In genomic region chr19:48874309-48875135, GRCh38 we compare ENCODE assay signal across 6 cellular contexts.
DNase-seq lines count a peak whose midpoint lies in the region; ATAC-seq lines count a peak whose summit lies in the region.

No MANE protein-coding gene starts in this region.

- H3K4me1 ChIP-seq in endocrine pancreas (ENCODE audit: control insufficient read depth, insufficient read depth, low read length) = no peaks in the 10 kb centered on the region

- DNase-seq in EH (ENCODE audit: low read depth) (peak; percentile 83), NCI-H69 (lab: John Stamatoyannopoulos, UW) (peak; percentile 66), skeletal muscle cell (ENCODE audit: low read depth) (peak; percentile 28)
- DNase-seq in effector CD4-positive, alpha-beta T cell = no peak

- peaks cover 24% of the 10 kb centered on the region for H3K36me3 ChIP-seq in endocrine pancreas (ENCODE audit: control insufficient read depth, insufficient read depth, low read length)

- H3K9me3 ChIP-seq in endocrine pancreas (ENCODE audit: control insufficient read depth, low read length) = no peaks in the 10 kb centered on the region

- no peaks in the 10 kb centered on the region for H3K27me3 ChIP-seq in endocrine pancreas (ENCODE audit: control insufficient read depth, insufficient read depth, low read length)

- H3K9ac ChIP-seq in endocrine pancreas (ENCODE audit: control insufficient read depth, insufficient read depth, low read length) = peak overlapping the region; percentile 45

- H3K4me3 ChIP-seq in endocrine pancreas (ENCODE audit: control insufficient read depth, insufficient read depth, low read length) (peak overlapping the region; percentile 88), skeletal muscle cell (ENCODE audit: low read depth, low read length) (peak overlapping the region; percentile 100)

- ATAC-seq in HG03175 (IDR thresholded peaks at IDR 0.05; ENCODE audit: unreplicated experiment) = no peak
